Comparison of ENCODE assay signal across 21 cellular contexts in genomic region chr18:29160123-29160522, GRCh38.
DNase-seq lines count a peak whose midpoint lies in the region; ATAC-seq, FAIRE-seq and TF ChIP-seq lines count a peak whose summit lies in the region.
"Had no signal": no experiment of that assay in that cellular context is flagged by ENCODE, and none has a peak within 500 bp of the region (broad histone marks: within the 10 kb centered on the region; RNA-seq: fewer than 3 reads in every experiment).

No MANE protein-coding gene starts in this region.

- no peak overlapping the region for H2AFZ ChIP-seq in astrocyte (ENCODE audit: low read depth, low read length)
- H2AFZ ChIP-seq: parathyroid adenoma had no signal

- H3K27me3 ChIP-seq in astrocyte (ENCODE audit: insufficient read depth, low read length): no peaks in the 10 kb centered on the region
- H3K27me3 ChIP-seq: Peyer's patch, vagina had no signal

- no peaks in the 10 kb centered on the region for H4K20me1 ChIP-seq in astrocyte (ENCODE audit: insufficient read depth, low read length)

- H3K27ac ChIP-seq in astrocyte (ENCODE audit: low read depth, low read length): no peak overlapping the region
- H3K27ac ChIP-seq: A549, left ventricle myocardium inferior, parathyroid adenoma, Peyer's patch, vagina had no signal

- TF ChIP-seq CTCF in astrocyte (IDR thresholded peaks at IDR 0.05; ENCODE audit: insufficient read depth, low read depth, low read length): no peak

- no peaks in the 10 kb centered on the region for H3K27me3 Mint-ChIP-seq in astrocyte (ENCODE audit: low read depth, unreplicated experiment)
- H3K27me3 Mint-ChIP-seq in activated CD8-positive, alpha-beta memory T cell treated with anti-CD3 and anti-CD28 coated beads, Interleukin-2, amount 10 ng/mL, durations not matched to agents 7 days and 5 days: no peaks in the 10 kb centered on the region
- H3K27me3 Mint-ChIP-seq in activated T-helper 1 cell treated with anti-CD3 and anti-CD28 coated beads, Interleukin-12 subunit alpha, Interleukin-12 subunit beta, Interleukin-2, Interleukin-4 antibody, amounts not matched to agents 30 ng/mL and 10 ng/mL and 1 ng/mL, durations not matched to agents 14 hours and 24 hours and 36 hours (ENCODE audit: insufficient read depth): no peaks in the 10 kb centered on the region
- H3K27me3 Mint-ChIP-seq: effector memory CD8-positive, alpha-beta T cell had no signal

- no peak overlapping the region for H3K4me3 ChIP-seq in astrocyte (ENCODE audit: insufficient read depth, low read depth, low read length)
- H3K4me3 ChIP-seq: A549, left ventricle myocardium inferior, Peyer's patch, vagina had no signal

- no peaks in the 10 kb centered on the region for H3K9me3 Mint-ChIP-seq in astrocyte (ENCODE audit: unreplicated experiment)
- H3K9me3 Mint-ChIP-seq in activated CD8-positive, alpha-beta memory T cell treated with anti-CD3 and anti-CD28 coated beads, Interleukin-2, amount 10 ng/mL, durations not matched to agents 7 days and 5 days (ENCODE audit: low read depth): peaks cover 12% of the 10 kb centered on the region
- peaks cover 5% of the 10 kb centered on the region for H3K9me3 Mint-ChIP-seq in activated T-helper 1 cell treated with anti-CD3 and anti-CD28 coated beads, Interleukin-12 subunit alpha, Interleukin-12 subunit beta, Interleukin-2, Interleukin-4 antibody, amounts not matched to agents 30 ng/mL and 10 ng/mL and 1 ng/mL, durations not matched to agents 14 hours and 24 hours and 36 hours

- no peak overlapping the region for H3K9ac ChIP-seq in astrocyte (ENCODE audit: low read length)
- H3K9ac ChIP-seq: parathyroid adenoma had no signal

- DNase-seq in DMS153 (lab: John Stamatoyannopoulos, UW) (peak; percentile 95), NCI-H1417 (lab: John Stamatoyannopoulos, UW) (peak; percentile 42 to 89 (median 88)), NCI-H345 (lab: John Stamatoyannopoulos, UW) (peak; percentile 97), astrocyte (ENCODE audit: low read depth) (no peak), foreskin melanocyte (no peak)
- DNase-seq in activated CD8-positive, alpha-beta memory T cell treated with anti-CD3 and anti-CD28 coated beads, Interleukin-2, amount 10 ng/mL, durations not matched to agents 7 days and 5 days: no peak
- DNase-seq in activated T-helper 1 cell treated with anti-CD3 and anti-CD28 coated beads, Interleukin-12 subunit alpha, Interleukin-12 subunit beta, Interleukin-2, Interleukin-4 antibody, amounts not matched to agents 30 ng/mL and 10 ng/mL and 1 ng/mL, durations not matched to agents 14 hours and 24 hours and 36 hours (ENCODE audit: low spot score): no peak
- no peak for DNase-seq in activated CD4-positive, alpha-beta T cell treated with anti-CD3 and anti-CD28 coated beads for 1 hour
- DNase-seq: activated CD8-positive, alpha-beta memory T cell treated with anti-CD3 and anti-CD28 coated beads for 24 hours; activated effector memory CD4-positive, alpha-beta T cell treated with anti-CD3 and anti-CD28 coated beads, Interleukin-2, amount 50 U/mL, for 16 hours; amygdala; C1 segment of cervical spinal cord; effector memory CD8-positive, alpha-beta T cell; left ventricle myocardium inferior; Peyer's patch; stimulated activated CD4-positive, alpha-beta T cell treated with anti-CD3 and anti-CD28 coated beads, Interleukin-4, amount 100 ng/mL, for 1 hour; substantia nigra; SW 1271 had no signal

- H3K27ac Mint-ChIP-seq in astrocyte (ENCODE audit: unreplicated experiment): peak overlapping the region; percentile 22
- H3K27ac Mint-ChIP-seq in activated CD8-positive, alpha-beta memory T cell treated with anti-CD3 and anti-CD28 coated beads, Interleukin-2, amount 10 ng/mL, durations not matched to agents 7 days and 5 days: no peak overlapping the region
- H3K27ac Mint-ChIP-seq in activated T-helper 1 cell treated with anti-CD3 and anti-CD28 coated beads, Interleukin-12 subunit alpha, Interleukin-12 subunit beta, Interleukin-2, Interleukin-4 antibody, amounts not matched to agents 30 ng/mL and 10 ng/mL and 1 ng/mL, durations not matched to agents 14 hours and 24 hours and 36 hours: no peak overlapping the region
- H3K27ac Mint-ChIP-seq: effector memory CD8-positive, alpha-beta T cell had no signal

- no peak overlapping the region for H3K4me3 Mint-ChIP-seq in astrocyte (ENCODE audit: unreplicated experiment)
- no peak overlapping the region for H3K4me3 Mint-ChIP-seq in activated CD8-positive, alpha-beta memory T cell treated with anti-CD3 and anti-CD28 coated beads, Interleukin-2, amount 10 ng/mL, durations not matched to agents 7 days and 5 days
- H3K4me3 Mint-ChIP-seq in activated T-helper 1 cell treated with anti-CD3 and anti-CD28 coated beads, Interleukin-12 subunit alpha, Interleukin-12 subunit beta, Interleukin-2, Interleukin-4 antibody, amounts not matched to agents 30 ng/mL and 10 ng/mL and 1 ng/mL, durations not matched to agents 14 hours and 24 hours and 36 hours: no peak overlapping the region
- H3K4me3 Mint-ChIP-seq: effector memory CD8-positive, alpha-beta T cell had no signal

- no peaks in the 10 kb centered on the region for H3K36me3 ChIP-seq in astrocyte (ENCODE audit: insufficient read depth, low read length)
- H3K36me3 ChIP-seq: left ventricle myocardium inferior, Peyer's patch, vagina had no signal

- CTCF ChIA-PET in activated CD8-positive, alpha-beta memory T cell treated with anti-CD3 and anti-CD28 coated beads, Interleukin-2, amount 10 ng/mL, durations not matched to agents 7 days and 5 days (lab: Charles Lee): no interaction called here

- no peak for FAIRE-seq in astrocyte (lab: Jason Lieb, UNC)
- FAIRE-seq: A549 had no signal

- no peak for ATAC-seq in activated CD8-positive, alpha-beta memory T cell treated with anti-CD3 and anti-CD28 coated beads, Interleukin-2, amount 10 ng/mL, durations not matched to agents 7 days and 5 days
- ATAC-seq: A549; effector memory CD8-positive, alpha-beta T cell had no signal

- H3K9me3 ChIP-seq in astrocyte (ENCODE audit: insufficient read depth, low read depth, low read length): no peaks in the 10 kb centered on the region
- H3K9me3 ChIP-seq: A549, left ventricle myocardium inferior, Peyer's patch, vagina had no signal

- H3K36me3 Mint-ChIP-seq in astrocyte (ENCODE audit: low read depth, unreplicated experiment): no peaks in the 10 kb centered on the region
- H3K36me3 Mint-ChIP-seq in activated CD8-positive, alpha-beta memory T cell treated with anti-CD3 and anti-CD28 coated beads, Interleukin-2, amount 10 ng/mL, durations not matched to agents 7 days and 5 days: no peaks in the 10 kb centered on the region
- H3K36me3 Mint-ChIP-seq in activated T-helper 1 cell treated with anti-CD3 and anti-CD28 coated beads, Interleukin-12 subunit alpha, Interleukin-12 subunit beta, Interleukin-2, Interleukin-4 antibody, amounts not matched to agents 30 ng/mL and 10 ng/mL and 1 ng/mL, durations not matched to agents 14 hours and 24 hours and 36 hours (ENCODE audit: low read depth): no peaks in the 10 kb centered on the region

- H3K4me2 ChIP-seq in astrocyte (ENCODE audit: low read length): no peak overlapping the region
- H3K4me2 ChIP-seq: A549 had no signal

- peaks cover 48% of the 10 kb centered on the region for H3K4me1 Mint-ChIP-seq in astrocyte (ENCODE audit: low read depth, unreplicated experiment)
- H3K4me1 Mint-ChIP-seq in activated CD8-positive, alpha-beta memory T cell treated with anti-CD3 and anti-CD28 coated beads, Interleukin-2, amount 10 ng/mL, durations not matched to agents 7 days and 5 days: no peaks in the 10 kb centered on the region
- H3K4me1 Mint-ChIP-seq in activated T-helper 1 cell treated with anti-CD3 and anti-CD28 coated beads, Interleukin-12 subunit alpha, Interleukin-12 subunit beta, Interleukin-2, Interleukin-4 antibody, amounts not matched to agents 30 ng/mL and 10 ng/mL and 1 ng/mL, durations not matched to agents 14 hours and 24 hours and 36 hours (ENCODE audit: low read depth): no peaks in the 10 kb centered on the region

- peaks cover 37% of the 10 kb centered on the region for H3K4me1 ChIP-seq in astrocyte (ENCODE audit: insufficient read depth, low read length)
- H3K4me1 ChIP-seq: left ventricle myocardium inferior, parathyroid adenoma, Peyer's patch had no signal

- no peaks in the 10 kb centered on the region for H3K79me2 ChIP-seq in astrocyte (ENCODE audit: insufficient read depth, low read length)
- H3K79me2 ChIP-seq: parathyroid adenoma had no signal

- intact Hi-C loops in activated T-helper 1 cell treated with anti-CD3 and anti-CD28 coated beads, Interleukin-12 subunit alpha, Interleukin-12 subunit beta, Interleukin-2, Interleukin-4 antibody, amounts not matched to agents 30 ng/mL and 10 ng/mL and 1 ng/mL, durations not matched to agents 14 hours and 24 hours and 36 hours (cut with micrococcal nuclease): no loop called here

Comparison
In these comparisons a context has a peak if more than half of its experiments do, and no peak if none do; other contexts are left out.
1. DNase-seq: peak in DMS153 (single experiment), NCI-H1417 (3 of 3) and NCI-H345 (single experiment); none in astrocyte (single experiment), activated CD8-positive, alpha-beta memory T cell treated with anti-CD3 and anti-CD28 coated beads, Interleukin-2, amount 10 ng/mL, durations not matched to agents 7 days and 5 days (single experiment), activated T-helper 1 cell treated with anti-CD3 and anti-CD28 coated beads, Interleukin-12 subunit alpha, Interleukin-12 subunit beta, Interleukin-2, Interleukin-4 antibody, amounts not matched to agents 30 ng/mL and 10 ng/mL and 1 ng/mL, durations not matched to agents 14 hours and 24 hours and 36 hours (single experiment), foreskin melanocyte (single experiment) and activated CD4-positive, alpha-beta T cell treated with anti-CD3 and anti-CD28 coated beads for 1 hour (single experiment).